8 cellular contexts compared by ENCODE assay signal in genomic region chr17:82052638-82053059, GRCh38. TPM values are rescaled to one million over a fixed set of nuclear protein-coding genes. Genes with fewer than 3 reads are reported as not detected.
DNase-seq lines count a peak whose midpoint lies in the region; ATAC-seq lines count a peak whose summit lies in the region.

No MANE protein-coding gene starts in this region.

- intact Hi-C loops in activated CD4-positive, alpha-beta T cell treated with anti-CD3 and anti-CD28 coated beads, Interleukin-2, amount 10 ng/mL, durations not matched to agents 24 days and 14 days (cut with micrococcal nuclease), result no loop called here

- peak overlapping the region; percentile 82 for H3K4me3 Mint-ChIP-seq in activated CD4-positive, alpha-beta T cell treated with anti-CD3 and anti-CD28 coated beads, Interleukin-2, amount 10 ng/mL, durations not matched to agents 24 days and 14 days
- peak overlapping the region; percentile 84 for H3K4me3 Mint-ChIP-seq in activated naive CD8-positive, alpha-beta T cell
- H3K4me3 Mint-ChIP-seq in immature natural killer cell, result peak overlapping the region; percentile 68 to 81 (median 76)

- peak overlapping the region; percentile 72 to 82 for H3K9ac ChIP-seq in stomach smooth muscle (ENCODE audit: low read length in 2 of 2)

- H3K27ac Mint-ChIP-seq in activated CD4-positive, alpha-beta T cell treated with anti-CD3 and anti-CD28 coated beads, Interleukin-2, amount 10 ng/mL, durations not matched to agents 24 days and 14 days, result peak overlapping the region; percentile 65
- H3K27ac Mint-ChIP-seq in activated naive CD8-positive, alpha-beta T cell, result no peak overlapping the region
- peak overlapping the region in 2 of 6 donors; percentile 70 to 84 for H3K27ac Mint-ChIP-seq in immature natural killer cell

- ATAC-seq in GM18867 (IDR thresholded peaks at IDR 0.05; ENCODE audit: unreplicated experiment) (no peak), GM21447 (IDR thresholded peaks at IDR 0.05; ENCODE audit: unreplicated experiment) (no peak)

- peaks cover 33% of the 10 kb centered on the region for H3K4me1 ChIP-seq in stomach smooth muscle (ENCODE audit: control insufficient read depth, insufficient read depth, low read length)

- H3K4me3 ChIP-seq in stomach smooth muscle (ENCODE audit: low read length in 2 of 2), result peak overlapping the region; percentile 88 to 89

- peaks cover 11% of the 10 kb centered on the region for H3K36me3 Mint-ChIP-seq in activated CD4-positive, alpha-beta T cell treated with anti-CD3 and anti-CD28 coated beads, Interleukin-2, amount 10 ng/mL, durations not matched to agents 24 days and 14 days (ENCODE audit: low read depth)
- no peaks in the 10 kb centered on the region for H3K36me3 Mint-ChIP-seq in activated naive CD8-positive, alpha-beta T cell
- no peaks in the 10 kb centered on the region for H3K36me3 Mint-ChIP-seq in immature natural killer cell

- no peaks in the 10 kb centered on the region for H3K9me3 ChIP-seq in stomach smooth muscle (ENCODE audit: control insufficient read depth in 2 of 2, low read length in 2 of 2)

- peaks cover 10% of the 10 kb centered on the region for H3K4me1 Mint-ChIP-seq in activated CD4-positive, alpha-beta T cell treated with anti-CD3 and anti-CD28 coated beads, Interleukin-2, amount 10 ng/mL, durations not matched to agents 24 days and 14 days
- H3K4me1 Mint-ChIP-seq in activated naive CD8-positive, alpha-beta T cell (ENCODE audit: low read depth), result peaks cover 12% of the 10 kb centered on the region
- peaks cover 7 to 20% of the 10 kb centered on the region in 2 donors for H3K4me1 Mint-ChIP-seq in immature natural killer cell

- H3K27ac ChIP-seq in stomach smooth muscle (ENCODE audit: low read length), result no peak overlapping the region

- H3K27me3 Mint-ChIP-seq in activated CD4-positive, alpha-beta T cell treated with anti-CD3 and anti-CD28 coated beads, Interleukin-2, amount 10 ng/mL, durations not matched to agents 24 days and 14 days, result no peaks in the 10 kb centered on the region
- no peaks in the 10 kb centered on the region for H3K27me3 Mint-ChIP-seq in activated naive CD8-positive, alpha-beta T cell
- peaks cover 0 to 2% (median 0%) of the 10 kb centered on the region in 3 donors for H3K27me3 Mint-ChIP-seq in immature natural killer cell (ENCODE audit: low read depth in 3 of 3)

- peaks cover 20 to 27% of the 10 kb centered on the region in 2 donors for H3K36me3 ChIP-seq in stomach smooth muscle (ENCODE audit: control insufficient read depth in 2 of 2, insufficient read depth in 2 of 2, low read length in 2 of 2)

- no peaks in the 10 kb centered on the region for H3K27me3 ChIP-seq in stomach smooth muscle (ENCODE audit: control insufficient read depth in 1 of 2, insufficient read depth in 2 of 2, low read length in 2 of 2)

- H3K9me3 Mint-ChIP-seq in activated CD4-positive, alpha-beta T cell treated with anti-CD3 and anti-CD28 coated beads, Interleukin-2, amount 10 ng/mL, durations not matched to agents 24 days and 14 days, result no peaks in the 10 kb centered on the region
- no peaks in the 10 kb centered on the region for H3K9me3 Mint-ChIP-seq in activated naive CD8-positive, alpha-beta T cell (ENCODE audit: low read depth)
- H3K9me3 Mint-ChIP-seq in immature natural killer cell, result no peaks in the 10 kb centered on the region

- no peak for DNase-seq in activated CD4-positive, alpha-beta T cell treated with anti-CD3 and anti-CD28 coated beads, Interleukin-2, amount 10 ng/mL, durations not matched to agents 24 days and 14 days
- no peak for DNase-seq in activated CD4-positive, alpha-beta T cell treated with anti-CD3 and anti-CD28 coated beads for 48 hours
- no peak for DNase-seq in immature natural killer cell
- no peak for DNase-seq in NCI-H2196 (lab: John Stamatoyannopoulos, UW; ENCODE audit: unreplicated experiment)

RNA-seq across cellular contexts. Expression of gene GPS1, which starts 1.0 kb away (rescaled TPM):
- total RNA-seq in activated CD4-positive, alpha-beta T cell treated with anti-CD3 and anti-CD28 coated beads, Interleukin-2, amount 10 ng/mL, durations not matched to agents 24 days and 14 days, result 117 and 118 TPM in 2 replicates
- 100 to 1,000 TPM; 174 to 212 (median 183) TPM for polyA plus RNA-seq in immature natural killer cell

RNA-seq across cellular contexts. Expression of gene RFNG, which starts 1.0 kb away (rescaled TPM):
- total RNA-seq in activated CD4-positive, alpha-beta T cell treated with anti-CD3 and anti-CD28 coated beads, Interleukin-2, amount 10 ng/mL, durations not matched to agents 24 days and 14 days, result 21.4 and 30.8 TPM in 2 replicates
- polyA plus RNA-seq in immature natural killer cell, result 1 to 10 TPM; 2.2 to 3.7 (median 3.2) TPM

RNA-seq across cellular contexts. Expression of gene DUS1L, which starts 13.0 kb away (rescaled TPM):
- total RNA-seq in activated CD4-positive, alpha-beta T cell treated with anti-CD3 and anti-CD28 coated beads, Interleukin-2, amount 10 ng/mL, durations not matched to agents 24 days and 14 days, result 230 and 232 TPM in 2 replicates
- 10 to 100 TPM; 61.7 to 85.3 (median 82.5) TPM for polyA plus RNA-seq in immature natural killer cell

RNA-seq across cellular contexts. Expression of gene DCXR, which starts 15.2 kb away (rescaled TPM):
- total RNA-seq in activated CD4-positive, alpha-beta T cell treated with anti-CD3 and anti-CD28 coated beads, Interleukin-2, amount 10 ng/mL, durations not matched to agents 24 days and 14 days, result 128 TPM in 2 replicates
- polyA plus RNA-seq in immature natural killer cell, result 100 to 1,000 TPM; 144 to 242 (median 165) TPM

RNA-seq across cellular contexts. Expression of gene RAC3, which starts 21.2 kb away (rescaled TPM):
- 11.5 and 12.1 TPM in 2 replicates for total RNA-seq in activated CD4-positive, alpha-beta T cell treated with anti-CD3 and anti-CD28 coated beads, Interleukin-2, amount 10 ng/mL, durations not matched to agents 24 days and 14 days
- polyA plus RNA-seq in immature natural killer cell, result not detected
